Comparison of ENCODE assay signal across 11 cellular contexts in the genomic region with DNA sequence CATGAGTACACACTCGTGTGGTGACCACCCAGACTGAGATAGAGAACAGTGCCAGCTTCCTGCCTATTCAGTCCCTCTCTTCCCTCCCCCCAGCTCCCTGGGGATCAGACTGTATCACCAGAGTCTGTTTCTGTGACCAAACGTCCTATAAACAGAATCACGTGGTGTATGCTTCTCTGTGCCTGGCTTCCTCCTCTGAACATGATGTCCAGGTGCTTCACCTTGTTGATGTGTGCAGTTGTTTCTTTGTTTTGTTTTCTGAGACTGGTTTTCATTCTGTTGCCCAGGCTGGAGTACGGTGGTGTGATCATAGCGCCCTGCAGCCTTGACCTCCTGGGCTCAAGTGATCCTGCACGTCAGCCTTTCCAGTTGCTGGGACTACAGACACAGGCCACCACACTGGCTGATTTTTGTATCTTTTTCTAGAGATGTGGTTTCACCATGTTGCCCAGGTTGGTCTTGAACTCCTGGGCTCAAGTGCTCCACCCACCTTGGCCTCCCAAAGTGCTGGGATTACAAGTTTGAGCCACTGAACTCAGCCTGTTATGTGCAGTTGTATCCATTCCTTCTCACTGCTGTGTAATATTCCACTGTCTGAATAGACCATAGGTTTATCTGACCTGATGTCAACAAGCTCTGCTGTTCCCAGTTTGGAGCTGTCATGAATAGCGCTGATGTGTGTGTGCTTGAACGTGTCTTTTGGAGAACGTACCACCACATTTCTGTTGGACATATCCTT. TPM values are rescaled to one million over a fixed set of nuclear protein-coding genes. Genes with fewer than 3 reads are reported as not detected.
A peak's percentile ranks its signal among the peaks of the same experiment; 100 is the strongest.
DNase-seq lines count a peak whose midpoint lies in the region; ATAC-seq and TF ChIP-seq lines count a peak whose summit lies in the region.
"Had no signal": no experiment of that assay in that cellular context is flagged by ENCODE, and none has a peak within 500 bp of the region (broad histone marks: within the 10 kb centered on the region; RNA-seq: fewer than 3 reads in every experiment).

No MANE protein-coding gene starts in this region.

- no peaks in the 10 kb centered on the region for H3K9me2 ChIP-seq in DOHH2 (replicated peaks; ENCODE audit: control insufficient read depth, low read length)

- H3K4me1 ChIP-seq in DOHH2 (ENCODE audit: control insufficient read depth, low read length) (peaks cover 97% of the 10 kb centered on the region), esophagus squamous epithelium (peaks cover 0 to 22% (median 11%) of the 10 kb centered on the region in 3 donors)

- H3K27me3 ChIP-seq in DOHH2 (ENCODE audit: control insufficient read depth, low read length): peaks cover 3% of the 10 kb centered on the region; the same call in 1 of the 2 replicates
- no peaks in the 10 kb centered on the region for H3K27me3 ChIP-seq in esophagus squamous epithelium
- H3K27me3 ChIP-seq: heart right ventricle had no signal

- intact Hi-C loops in esophagus squamous epithelium (cut with DNase I): no loop called here

- WGBS in esophagus squamous epithelium, 2 donors: 70 to 77% methylated on average over 9 of the region's 9 CpGs

- H3K27ac ChIP-seq in DOHH2 (ENCODE audit: low read depth, low read length) (peak overlapping the region; percentile 97), esophagus squamous epithelium (peak overlapping the region in 1 of 4 donors; percentile 61)

- H3K4me2 ChIP-seq in DOHH2 (ENCODE audit: low read length): peak overlapping the region; percentile 83

- TF ChIP-seq POLR2A in esophagus squamous epithelium (IDR thresholded peaks at IDR 0.05): no peak

- H3K9me3 ChIP-seq in DOHH2 (ENCODE audit: control insufficient read depth, insufficient read depth, low read length) (peaks cover 8% of the 10 kb centered on the region), esophagus squamous epithelium (no peaks in the 10 kb centered on the region)
- H3K9me3 ChIP-seq: heart right ventricle had no signal

- TF ChIP-seq CTCF in DOHH2 (IDR thresholded peaks at IDR 0.05; ENCODE audit: low read depth, low read length, poor library complexity, severe bottlenecking) (no peak), esophagus squamous epithelium (IDR thresholded peaks at IDR 0.05) (no peak)

- H3F3A ChIP-seq in DOHH2 (ENCODE audit: control insufficient read depth, insufficient read depth): peaks cover 24% of the 10 kb centered on the region

- H4K20me1 ChIP-seq in DOHH2 (ENCODE audit: control insufficient read depth, insufficient read depth, low read depth, low read length): no peaks in the 10 kb centered on the region

- H3K4me3 ChIP-seq in DOHH2 (ENCODE audit: low read length) (peak overlapping the region; percentile 64), esophagus squamous epithelium (no peak overlapping the region)
- H3K4me3 ChIP-seq: heart right ventricle had no signal

- peak; percentile 29 for DNase-seq in esophagus squamous epithelium (lab: John Stamatoyannopoulos, UW)
- no peak for DNase-seq in superior temporal gyrus (ENCODE audit: extremely low spot score)
- no peak for DNase-seq in GDM1 (lab: John Stamatoyannopoulos, UW)
- no peak for DNase-seq in NCI-H128 (lab: John Stamatoyannopoulos, UW; ENCODE audit: unreplicated experiment)
- DNase-seq: GF-D8, heart right ventricle had no signal

- H3K79me2 ChIP-seq in DOHH2 (ENCODE audit: control insufficient read depth, low read length): no peaks in the 10 kb centered on the region

- no peaks in the 10 kb centered on the region for H3K36me3 ChIP-seq in DOHH2 (ENCODE audit: control insufficient read depth, low read length)
- no peaks in the 10 kb centered on the region for H3K36me3 ChIP-seq in esophagus squamous epithelium
- H3K36me3 ChIP-seq: heart right ventricle had no signal

- peak; percentile 32 for ATAC-seq in GM21367 (IDR thresholded peaks at IDR 0.05; ENCODE audit: unreplicated experiment)
- peak; percentile 31 for ATAC-seq in HG03565 (IDR thresholded peaks at IDR 0.05; ENCODE audit: unreplicated experiment)
- no peak for ATAC-seq in GM21528 (IDR thresholded peaks at IDR 0.05; ENCODE audit: low FRiP score, unreplicated experiment)

RNA-seq across cellular contexts. Expression of a gene that starts 28.9 kb away (rescaled TPM):
- not detected for total RNA-seq in esophagus squamous epithelium
- total RNA-seq: heart right ventricle, posterior vena cava had no signal

RNA-seq across cellular contexts. Expression of a gene that starts 33.8 kb away (rescaled TPM):
- not detected for total RNA-seq in esophagus squamous epithelium
- total RNA-seq: heart right ventricle, posterior vena cava had no signal

RNA-seq across cellular contexts. Expression of a gene that starts 35.2 kb away (rescaled TPM):
- 10 to 100 TPM in 1 of 4 donors, 1 to 10 TPM in 3; 4.6 to 12.0 (median 8.1) TPM for total RNA-seq in esophagus squamous epithelium

RNA-seq across cellular contexts. Expression of a gene that starts 36.6 kb away (rescaled TPM):
- not detected for total RNA-seq in esophagus squamous epithelium
- total RNA-seq: heart right ventricle, posterior vena cava had no signal

RNA-seq across cellular contexts. Expression of a gene that starts 40.9 kb away (rescaled TPM):
- not detected for total RNA-seq in esophagus squamous epithelium
- total RNA-seq: heart right ventricle, posterior vena cava had no signal
